ENCODE assay signal across 24 cellular contexts in the genomic region with DNA sequence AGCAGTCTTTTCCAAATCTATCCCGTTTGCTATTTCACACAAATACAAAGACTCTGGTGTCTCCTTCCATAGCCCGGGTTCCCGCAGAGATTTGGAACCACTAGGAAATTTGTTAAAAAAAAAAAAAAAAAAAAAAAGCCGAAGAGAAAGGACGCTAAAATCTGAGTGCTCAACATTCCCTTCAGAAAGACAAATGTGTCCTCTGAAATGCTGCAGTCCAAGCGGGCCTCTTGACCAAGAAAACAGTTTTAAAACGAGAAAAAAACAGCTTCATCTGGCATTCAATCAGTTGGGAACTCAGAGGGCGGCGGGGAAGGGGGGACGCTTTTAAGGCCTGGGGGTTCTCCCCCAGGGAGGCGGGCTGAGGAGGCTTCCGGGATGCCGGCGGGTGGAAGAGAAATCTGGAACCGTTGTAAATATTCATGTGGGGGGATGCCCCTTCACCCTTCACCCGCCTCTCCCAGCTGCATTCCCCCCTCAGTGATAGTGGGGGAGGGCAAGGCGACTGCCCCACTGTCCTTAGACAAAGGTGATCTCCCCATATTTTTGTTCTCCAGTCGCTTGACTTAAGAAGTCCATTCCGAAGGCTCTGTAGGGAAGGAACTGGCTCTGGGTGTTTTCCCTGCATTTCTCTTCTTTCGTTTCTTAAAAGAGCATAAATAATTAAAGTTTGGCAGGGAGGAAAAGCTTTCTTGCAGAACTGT. TPM values are rescaled to one million over a fixed set of nuclear protein-coding genes. Genes with fewer than 3 reads are reported as not detected.
DNase-seq lines count a peak whose midpoint lies in the region; ATAC-seq, FAIRE-seq and TF ChIP-seq lines count a peak whose summit lies in the region.
"Had no signal": no experiment of that assay in that cellular context is flagged by ENCODE, and none has a peak within 500 bp of the region (broad histone marks: within the 10 kb centered on the region; RNA-seq: fewer than 3 reads in every experiment).

No MANE protein-coding gene starts in this region.

- DNase-seq in activated T-cell treated with anti-CD3 and anti-CD28 coated beads, Interleukin-2, amount 50 U/mL, for 24 hours, result peak; percentile 24
- DNase-seq in activated T-cell treated with anti-CD3 and anti-CD28 coated beads, Interleukin-2, amount 50 U/mL, for 1 hour, result no peak
- DNase-seq in astrocyte (ENCODE audit: low read depth), result no peak
- no peak for DNase-seq in mesothelial cell of epicardium (ENCODE audit: low spot score in 2 of 2, unreplicated experiment in 2 of 2)
- DNase-seq in transverse colon, result no peak
- DNase-seq in medulla oblongata (ENCODE audit: extremely low spot score), result no peak
- DNase-seq in activated CD8-positive, alpha-beta T cell treated with anti-CD3 and anti-CD28 coated beads for 36 hours, result no peak
- no peak for DNase-seq in GM10248 (ENCODE audit: extremely low spot score)
- DNase-seq: activated CD4-positive, alpha-beta T cell treated with anti-CD3 and anti-CD28 coated beads for 4 hours; Caco-2; GDM1; immature natural killer cell; Kasumi-1; NCI-H2029 treated with DMSO at 0.1 percent for 48 hours; NCI-H526 treated with DMSO at 0.1 percent for 48 hours; stimulated activated CD4-positive, alpha-beta T cell treated with anti-CD3 and anti-CD28 coated beads, Interleukin-4, amount 100 ng/mL, for 1 hour; T-helper 2 cell had no signal

- POLR2A ChIA-PET in activated CD8-positive, alpha-beta T cell treated with anti-CD3 and anti-CD28 coated beads for 36 hours (lab: Charles Lee), result interaction anchor here (1.6 kb wide), 1 partner anchor 24 kb away, joined by 5 read pairs; no protein-coding TSS in a partner anchor
- POLR2A ChIA-PET in GM10248 (lab: Yijun Ruan, JAX), result no interaction called here

- in situ Hi-C loops in transverse colon (cut with MboI; ENCODE audit: low pct_ligation_motif_present in 1 of 4, low pct_unique_long_range_greater_than_20kb in 1 of 4, low sequenced_read_pairs in 3 of 4), result loop anchor here in 3 of 4 donors (25.0 kb wide), 2 partner anchors 709 to 1034 kb away; no protein-coding TSS in a partner anchor

- no peak overlapping the region for H3K4me3 Mint-ChIP-seq in activated T-cell treated with anti-CD3 and anti-CD28 coated beads, Interleukin-2, amount 50 U/mL, for 24 hours
- H3K4me3 Mint-ChIP-seq in astrocyte (ENCODE audit: unreplicated experiment) (no peak overlapping the region), mesothelial cell of epicardium (peak overlapping the region; percentile 59)
- no peak overlapping the region for H3K4me3 Mint-ChIP-seq in activated CD8-positive, alpha-beta T cell treated with anti-CD3 and anti-CD28 coated beads for 36 hours
- H3K4me3 Mint-ChIP-seq: immature natural killer cell; stimulated activated memory B cell treated with anti-CD40 and anti-IgM and Interleukin-4, amounts not matched to agents 10 μg/mL and 1 μg/mL and 100 μg/mL, for 72 hours had no signal

- no peaks in the 10 kb centered on the region for H3K79me2 ChIP-seq in astrocyte (ENCODE audit: insufficient read depth, low read length)

- CTCF ChIA-PET in activated CD8-positive, alpha-beta T cell treated with anti-CD3 and anti-CD28 coated beads for 36 hours (lab: Charles Lee), result interaction anchor here (1.2 to 2.8 kb wide), 6 partner anchors 9 to 416 kb away, joined by 3 to 15 read pairs (median 4); no protein-coding TSS in a partner anchor
- CTCF ChIA-PET in GM10248 (lab: Yijun Ruan, JAX), result interaction anchor here (0.9 to 1.8 kb wide), 3 partner anchors 11 to 548 kb away, joined by 3 to 6 read pairs (median 4); no protein-coding TSS in a partner anchor

- peaks cover 88% of the 10 kb centered on the region for H3K27me3 Mint-ChIP-seq in activated T-cell treated with anti-CD3 and anti-CD28 coated beads, Interleukin-2, amount 50 U/mL, for 24 hours
- peaks cover 79% of the 10 kb centered on the region for H3K27me3 Mint-ChIP-seq in astrocyte (ENCODE audit: low read depth, unreplicated experiment)
- peaks cover 89% of the 10 kb centered on the region for H3K27me3 Mint-ChIP-seq in mesothelial cell of epicardium (ENCODE audit: low read depth)
- H3K27me3 Mint-ChIP-seq in activated CD8-positive, alpha-beta T cell treated with anti-CD3 and anti-CD28 coated beads for 36 hours, result peaks cover 82% of the 10 kb centered on the region

- H3K27ac Mint-ChIP-seq in activated T-cell treated with anti-CD3 and anti-CD28 coated beads, Interleukin-2, amount 50 U/mL, for 24 hours, result no peak overlapping the region
- H3K27ac Mint-ChIP-seq in astrocyte (ENCODE audit: unreplicated experiment) (peak overlapping the region; percentile 62), mesothelial cell of epicardium (no peak overlapping the region)
- no peak overlapping the region for H3K27ac Mint-ChIP-seq in activated CD8-positive, alpha-beta T cell treated with anti-CD3 and anti-CD28 coated beads for 36 hours
- H3K27ac Mint-ChIP-seq: immature natural killer cell; stimulated activated memory B cell treated with anti-CD40 and anti-IgM and Interleukin-4, amounts not matched to agents 10 μg/mL and 1 μg/mL and 100 μg/mL, for 72 hours had no signal

- H3K4me1 Mint-ChIP-seq in activated T-cell treated with anti-CD3 and anti-CD28 coated beads, Interleukin-2, amount 50 U/mL, for 24 hours (ENCODE audit: low read depth), result peaks cover 25% of the 10 kb centered on the region
- peaks cover 4% of the 10 kb centered on the region for H3K4me1 Mint-ChIP-seq in astrocyte (ENCODE audit: low read depth, unreplicated experiment)
- H3K4me1 Mint-ChIP-seq in mesothelial cell of epicardium, result peaks cover 20% of the 10 kb centered on the region
- H3K4me1 Mint-ChIP-seq in activated CD8-positive, alpha-beta T cell treated with anti-CD3 and anti-CD28 coated beads for 36 hours (ENCODE audit: low read depth), result peaks cover 19% of the 10 kb centered on the region

- no peak for TF ChIP-seq CTCF in astrocyte (IDR thresholded peaks at IDR 0.05; ENCODE audit: insufficient read depth, low read depth, low read length)
- no peak for TF ChIP-seq CTCF in mesothelial cell of epicardium (IDR thresholded peaks at IDR 0.05; ENCODE audit: unreplicated experiment)
- TF ChIP-seq CTCF in transverse colon (IDR thresholded peaks at IDR 0.05), result no peak
- TF ChIP-seq CTCF in activated CD8-positive, alpha-beta T cell treated with anti-CD3 and anti-CD28 coated beads for 36 hours (IDR thresholded peaks at IDR 0.05), result no peak
- no peak for TF ChIP-seq CTCF in GM10248 (IDR thresholded peaks at IDR 0.05; ENCODE audit: control extremely low read depth, extremely low read depth, low read depth, missing control alignments)

- no peak for TF ChIP-seq POLR2A in transverse colon (IDR thresholded peaks at IDR 0.05)

- no peaks in the 10 kb centered on the region for H3K4me1 ChIP-seq in astrocyte (ENCODE audit: insufficient read depth, low read length)
- H3K4me1 ChIP-seq in transverse colon, result peaks cover 7 to 36% (median 25%) of the 10 kb centered on the region in 4 donors
- H3K4me1 ChIP-seq: foreskin keratinocyte had no signal

- H3K9ac ChIP-seq in astrocyte (ENCODE audit: low read length), result no peak overlapping the region

- no peak overlapping the region for H2AFZ ChIP-seq in astrocyte (ENCODE audit: low read depth, low read length)

- H4K20me1 ChIP-seq in astrocyte (ENCODE audit: insufficient read depth, low read length), result peaks cover 4% of the 10 kb centered on the region

- no peak for ATAC-seq in activated CD8-positive, alpha-beta T cell treated with anti-CD3 and anti-CD28 coated beads for 36 hours
- ATAC-seq: stimulated activated memory B cell treated with anti-CD40 and anti-IgM and Interleukin-4, amounts not matched to agents 10 μg/mL and 1 μg/mL and 100 μg/mL, for 72 hours had no signal

- intact Hi-C loops in transverse colon (cut with DNase I; ENCODE audit: low total_unique reads), result loop anchor here (2.0 kb wide), 1 partner anchor 407 kb away; no protein-coding TSS in a partner anchor
- intact Hi-C loops in activated CD8-positive, alpha-beta T cell treated with anti-CD3 and anti-CD28 coated beads for 36 hours (cut with micrococcal nuclease), result no loop called here

- H3K9me3 ChIP-seq in astrocyte (ENCODE audit: insufficient read depth, low read depth, low read length), result peaks cover 21% of the 10 kb centered on the region
- H3K9me3 ChIP-seq in transverse colon, result no peaks in the 10 kb centered on the region
- H3K9me3 ChIP-seq: Caco-2, mucosa of descending colon had no signal

- no peak for FAIRE-seq in astrocyte (lab: Jason Lieb, UNC)

- H3K27ac ChIP-seq in astrocyte (ENCODE audit: low read depth, low read length), result no peak overlapping the region
- peak overlapping the region in 3 of 4 donors; percentile 51 to 79 (median 68) for H3K27ac ChIP-seq in transverse colon
- H3K27ac ChIP-seq: foreskin keratinocyte had no signal

- H3K27me3 ChIP-seq in astrocyte (ENCODE audit: insufficient read depth, low read length) (peaks cover 87% of the 10 kb centered on the region), transverse colon (peaks cover 98% of the 10 kb centered on the region)

- H3K4me3 ChIP-seq in astrocyte (ENCODE audit: insufficient read depth, low read depth, low read length) (no peak overlapping the region), transverse colon (peak overlapping the region in 2 of 4 donors; percentile 37 to 52)
- H3K4me3 ChIP-seq: mucosa of descending colon had no signal

- H3K4me2 ChIP-seq in astrocyte (ENCODE audit: low read length), result no peak overlapping the region

- no peaks in the 10 kb centered on the region for H3K36me3 ChIP-seq in astrocyte (ENCODE audit: insufficient read depth, low read length)
- no peaks in the 10 kb centered on the region for H3K36me3 ChIP-seq in transverse colon

- H3K36me3 Mint-ChIP-seq in activated T-cell treated with anti-CD3 and anti-CD28 coated beads, Interleukin-2, amount 50 U/mL, for 24 hours (ENCODE audit: low read depth), result no peaks in the 10 kb centered on the region
- H3K36me3 Mint-ChIP-seq in astrocyte (ENCODE audit: low read depth, unreplicated experiment) (no peaks in the 10 kb centered on the region), mesothelial cell of epicardium (no peaks in the 10 kb centered on the region)
- peaks cover under 1% of the 10 kb centered on the region for H3K36me3 Mint-ChIP-seq in activated CD8-positive, alpha-beta T cell treated with anti-CD3 and anti-CD28 coated beads for 36 hours (ENCODE audit: low read depth)
- H3K36me3 Mint-ChIP-seq: stimulated activated memory B cell treated with anti-CD40 and anti-IgM and Interleukin-4, amounts not matched to agents 10 μg/mL and 1 μg/mL and 100 μg/mL, for 72 hours had no signal

- no peak for TF ChIP-seq EP300 in transverse colon (IDR thresholded peaks at IDR 0.05; ENCODE audit: low read depth)

- H3K9me3 Mint-ChIP-seq in activated T-cell treated with anti-CD3 and anti-CD28 coated beads, Interleukin-2, amount 50 U/mL, for 24 hours, result no peaks in the 10 kb centered on the region
- peaks cover 20% of the 10 kb centered on the region for H3K9me3 Mint-ChIP-seq in astrocyte (ENCODE audit: unreplicated experiment)
- H3K9me3 Mint-ChIP-seq in mesothelial cell of epicardium, result no peaks in the 10 kb centered on the region
- no peaks in the 10 kb centered on the region for H3K9me3 Mint-ChIP-seq in activated CD8-positive, alpha-beta T cell treated with anti-CD3 and anti-CD28 coated beads for 36 hours

- 19 to 20% methylated on average over 9 to 20 of the region's 20 CpGs for WGBS in transverse colon (ENCODE audit: low coverage in 1 of 2), 2 donors

RNA-seq across cellular contexts. Expression of gene HOXD11, which starts 3.3 kb away (rescaled TPM):
- total RNA-seq in astrocyte, result not detected in 2 replicates
- 1.9 to 3.0 TPM (median 2.2 TPM) in 3 replicates for total RNA-seq in mesothelial cell of epicardium
- 10 to 100 TPM in 1 of 4 donors, 1 to 10 TPM in 2, under 1 TPM in 1; 0.41 to 13.5 (median 4.4) TPM for total RNA-seq in transverse colon
- total RNA-seq in activated CD8-positive, alpha-beta T cell treated with anti-CD3 and anti-CD28 coated beads for 36 hours, result not detected
- total RNA-seq: Caco-2, foreskin keratinocyte, H4, pulmonary artery endothelial cell, RPMI7951 had no signal

RNA-seq across cellular contexts. Expression of gene HOXD12, which starts 4.2 kb away (rescaled TPM):
- total RNA-seq in astrocyte (not detected in 2 replicates), mesothelial cell of epicardium (0.27 to 0.40 TPM (median 0.27 TPM) in 3 replicates), transverse colon (not detected)
- total RNA-seq in activated CD8-positive, alpha-beta T cell treated with anti-CD3 and anti-CD28 coated beads for 36 hours, result not detected
- total RNA-seq: A172, Caco-2, foreskin keratinocyte, H4, mucosa of descending colon, pulmonary artery endothelial cell, RPMI7951 had no signal

RNA-seq across cellular contexts. Expression of gene HOXD13, which starts 11.3 kb away (rescaled TPM):
- total RNA-seq in astrocyte (not detected in 2 replicates), mesothelial cell of epicardium (0.49 to 0.63 TPM (median 0.56 TPM) in 3 replicates), transverse colon (under 1 TPM in 1 of 4 donors, not detected in 3; 0.32 TPM)
- not detected for total RNA-seq in activated CD8-positive, alpha-beta T cell treated with anti-CD3 and anti-CD28 coated beads for 36 hours
- total RNA-seq: Caco-2, foreskin keratinocyte, pulmonary artery endothelial cell had no signal

RNA-seq across cellular contexts. Expression of gene HOXD10, which starts 12.8 kb away (rescaled TPM):
- not detected in 2 replicates for total RNA-seq in astrocyte
- total RNA-seq in mesothelial cell of epicardium, result 3.2 to 4.1 TPM (median 3.9 TPM) in 3 replicates
- total RNA-seq in transverse colon, result 10 to 100 TPM in 2 of 4 donors, 1 to 10 TPM in 2; 1.1 to 25.1 (median 7.6) TPM
- not detected for total RNA-seq in activated CD8-positive, alpha-beta T cell treated with anti-CD3 and anti-CD28 coated beads for 36 hours
- total RNA-seq: Caco-2, foreskin keratinocyte, H4, pulmonary artery endothelial cell, RPMI7951 had no signal

RNA-seq across cellular contexts. Expression of gene HOXD9, which starts 18.7 kb away (rescaled TPM):
- total RNA-seq in astrocyte, result not detected in 2 replicates
- 0.93 to 1.2 TPM (median 1.1 TPM) in 3 replicates for total RNA-seq in mesothelial cell of epicardium
- total RNA-seq in transverse colon, result 10 to 100 TPM in 2 of 4 donors, 1 to 10 TPM in 2; 2.7 to 13.3 (median 7.5) TPM
- total RNA-seq in activated CD8-positive, alpha-beta T cell treated with anti-CD3 and anti-CD28 coated beads for 36 hours, result not detected
- total RNA-seq: Caco-2, pulmonary artery endothelial cell had no signal
